9 cellular contexts compared by ENCODE assay signal in genomic region chr12:6699259-6699988, GRCh38. TPM values are rescaled to one million over a fixed set of nuclear protein-coding genes. Genes with fewer than 3 reads are reported as not detected.
DNase-seq lines count a peak whose midpoint lies in the region; ATAC-seq, FAIRE-seq and TF ChIP-seq lines count a peak whose summit lies in the region.
"Had no signal": no experiment of that assay in that cellular context is flagged by ENCODE, and none has a peak within 500 bp of the region (broad histone marks: within the 10 kb centered on the region; RNA-seq: fewer than 3 reads in every experiment).

No MANE protein-coding gene starts in this region.

- TF ChIP-seq CTCF in MCF 10A (IDR thresholded peaks at IDR 0.05; ENCODE audit: unreplicated experiment) (no peak), mammary epithelial cell (conservative IDR thresholded peaks at IDR 0.05 in 1 of 2, IDR thresholded peaks at IDR 0.05 in 1 of 2; ENCODE audit: extremely low read depth in 1 of 2, insufficient read depth in 1 of 2, low read depth in 1 of 2, low read length in 2 of 2) (no peak), astrocyte (IDR thresholded peaks at IDR 0.05; ENCODE audit: insufficient read depth, low read depth, low read length) (no peak), kidney epithelial cell (IDR thresholded peaks at IDR 0.05; ENCODE audit: insufficient read depth, low read length, poor library complexity, severe bottlenecking) (no peak)

- peaks cover 4% of the 10 kb centered on the region for H3K4me1 ChIP-seq in mammary epithelial cell (ENCODE audit: insufficient read depth, low read length)
- peaks cover 5% of the 10 kb centered on the region for H3K4me1 ChIP-seq in astrocyte (ENCODE audit: insufficient read depth, low read length)
- H3K4me1 ChIP-seq in urinary bladder (ENCODE audit: insufficient read depth), result peaks cover 1% of the 10 kb centered on the region

- no peaks in the 10 kb centered on the region for H3K36me3 ChIP-seq in mammary epithelial cell (ENCODE audit: insufficient read depth, low read length)
- no peaks in the 10 kb centered on the region for H3K36me3 ChIP-seq in astrocyte (ENCODE audit: insufficient read depth, low read length)
- H3K36me3 ChIP-seq in kidney epithelial cell (ENCODE audit: control insufficient read depth, insufficient read depth, low read length), result no peaks in the 10 kb centered on the region
- no peaks in the 10 kb centered on the region for H3K36me3 ChIP-seq in urinary bladder (ENCODE audit: insufficient read depth)

- H3K9ac ChIP-seq in mammary epithelial cell (ENCODE audit: insufficient read depth, low read length), result no peak overlapping the region
- peak overlapping the region; percentile 67 for H3K9ac ChIP-seq in astrocyte (ENCODE audit: low read length)

- H3K9me3 Mint-ChIP-seq in MCF 10A (ENCODE audit: unreplicated experiment) (no peaks in the 10 kb centered on the region), astrocyte (ENCODE audit: unreplicated experiment) (no peaks in the 10 kb centered on the region)

- peaks cover 21% of the 10 kb centered on the region for H3K27me3 ChIP-seq in mammary epithelial cell (ENCODE audit: insufficient read depth, low read length)
- H3K27me3 ChIP-seq in astrocyte (ENCODE audit: insufficient read depth, low read length), result peaks cover 26% of the 10 kb centered on the region
- H3K27me3 ChIP-seq in kidney epithelial cell (ENCODE audit: control insufficient read depth, insufficient read depth, low read length), result peaks cover 23% of the 10 kb centered on the region

- no peak overlapping the region for H3K4me3 ChIP-seq in mammary epithelial cell (replicated peaks in 1 of 3; ENCODE audit: insufficient read depth in 1 of 3, low read depth in 2 of 3, low read length in 3 of 3)
- peak overlapping the region; percentile 57 for H3K4me3 ChIP-seq in astrocyte (ENCODE audit: insufficient read depth, low read depth, low read length)
- H3K4me3 ChIP-seq in kidney epithelial cell (ENCODE audit: low read depth, low read length), result peak overlapping the region; percentile 78
- peak overlapping the region; percentile 71 for H3K4me3 ChIP-seq in urinary bladder (ENCODE audit: low read depth, low read length)

- BruUV-seq in MCF 10A (replicated peaks; lab: Mats Ljungman, UMichigan) (no TSS peak), mammary epithelial cell (replicated peaks; lab: Mats Ljungman, UMichigan) (no TSS peak)

- no peak for FAIRE-seq in astrocyte (lab: Jason Lieb, UNC)

- H2AFZ ChIP-seq in mammary epithelial cell (ENCODE audit: low read depth, low read length) (no peak overlapping the region), astrocyte (ENCODE audit: low read depth, low read length) (peak overlapping the region; percentile 77)

- no peak overlapping the region for H3K27ac ChIP-seq in mammary epithelial cell (ENCODE audit: insufficient read depth, low read depth, low read length)
- H3K27ac ChIP-seq in astrocyte (ENCODE audit: low read depth, low read length), result no peak overlapping the region
- H3K27ac ChIP-seq in urinary bladder (ENCODE audit: low read depth), result no peak overlapping the region

- dilution Hi-C loops in mammary epithelial cell (cut with HindIII; ENCODE audit: low sequenced_read_pairs), result no loop called here

- H3K9me3 ChIP-seq in mammary epithelial cell (replicated peaks; ENCODE audit: insufficient read depth, low read length) (no peaks in the 10 kb centered on the region), astrocyte (ENCODE audit: insufficient read depth, low read depth, low read length) (no peaks in the 10 kb centered on the region)

- H4K20me1 ChIP-seq in mammary epithelial cell (ENCODE audit: insufficient read depth, low read length) (no peaks in the 10 kb centered on the region), astrocyte (ENCODE audit: insufficient read depth, low read length) (no peaks in the 10 kb centered on the region)

- H3K27ac Mint-ChIP-seq in MCF 10A (ENCODE audit: low read depth, unreplicated experiment) (no peak overlapping the region), astrocyte (ENCODE audit: unreplicated experiment) (peak overlapping the region; percentile 70)

- peak overlapping the region; percentile 57 for H3K4me3 Mint-ChIP-seq in MCF 10A (ENCODE audit: unreplicated experiment)
- peak overlapping the region; percentile 84 for H3K4me3 Mint-ChIP-seq in astrocyte (ENCODE audit: unreplicated experiment)

- no peak overlapping the region for H3K4me2 ChIP-seq in mammary epithelial cell (ENCODE audit: insufficient read depth, low read depth, low read length)
- H3K4me2 ChIP-seq in astrocyte (ENCODE audit: low read length), result peak overlapping the region; percentile 86

- in situ Hi-C loops in mammary epithelial cell (cut with MboI; ENCODE audit: low sequenced_read_pairs in 2 of 2), result no loop called here

- POLR2A ChIA-PET in MCF 10A (lab: Yijun Ruan, JAX), result interaction anchor here (1.3 kb wide), 1 partner anchor 24 kb away, joined by 5 read pairs; the partner anchor contains the start of gene COPS7A

- ATAC-seq in GM18861 (IDR thresholded peaks at IDR 0.05; ENCODE audit: unreplicated experiment) (no peak), GM18909 (IDR thresholded peaks at IDR 0.05; ENCODE audit: poor library complexity, unreplicated experiment) (no peak)

- H3K36me3 Mint-ChIP-seq in MCF 10A (ENCODE audit: insufficient read depth, unreplicated experiment), result no peaks in the 10 kb centered on the region
- no peaks in the 10 kb centered on the region for H3K36me3 Mint-ChIP-seq in astrocyte (ENCODE audit: low read depth, unreplicated experiment)

- intact Hi-C loops in MCF 10A (cut with micrococcal nuclease) (loop anchor here (5.0 kb wide), 1 partner anchor 137 kb away; no protein-coding TSS in a partner anchor), mammary epithelial cell (cut with micrococcal nuclease) (no loop called here)

- H3K27me3 Mint-ChIP-seq in MCF 10A (ENCODE audit: insufficient read depth, unreplicated experiment) (peaks cover 71% of the 10 kb centered on the region), astrocyte (ENCODE audit: low read depth, unreplicated experiment) (peaks cover 34% of the 10 kb centered on the region)

- peaks cover 8% of the 10 kb centered on the region for H3K4me1 Mint-ChIP-seq in MCF 10A (ENCODE audit: insufficient read depth, unreplicated experiment)
- H3K4me1 Mint-ChIP-seq in astrocyte (ENCODE audit: low read depth, unreplicated experiment), result peaks cover 20% of the 10 kb centered on the region

- CTCF ChIA-PET in MCF 10A (lab: Yijun Ruan, JAX) (interaction anchor here (0.7 to 1.1 kb wide), 2 partner anchors 10 to 64 kb away, joined by 3 to 5 read pairs; partner anchors contain the start of gene ZNF384), mammary epithelial cell (lab: Charles Lee; ENCODE audit: low non-redundant PET) (no interaction called here)

- DNase-seq in MCF 10A (ENCODE audit: unreplicated experiment) (no peak), mammary epithelial cell (no peak), astrocyte (ENCODE audit: low read depth) (no peak), kidney epithelial cell (ENCODE audit: low read depth) (no peak), occipital lobe (lab: John Stamatoyannopoulos, UW) (no peak)
- DNase-seq: effector CD8-positive, alpha-beta T cell had no signal

- H3K79me2 ChIP-seq in mammary epithelial cell (ENCODE audit: insufficient read depth, low read length), result no peaks in the 10 kb centered on the region
- no peaks in the 10 kb centered on the region for H3K79me2 ChIP-seq in astrocyte (ENCODE audit: insufficient read depth, low read length)

- 71% methylated on average over 9 of the region's 16 CpGs for WGBS in mammary epithelial cell (ENCODE audit: low coverage, missing lambda C conversion rate)
- 26% methylated on average over 16 of the region's 16 CpGs for WGBS in urinary bladder

RNA-seq across cellular contexts. Expression of gene PIANP, which starts 1.2 kb away (rescaled TPM):
- total RNA-seq in MCF 10A (2022) (not detected in 2 replicates), mammary epithelial cell (not detected), astrocyte (3.1 and 3.6 TPM in 2 replicates), kidney epithelial cell (0.07 and 0.13 TPM in 2 replicates), urinary bladder (1.1 TPM), occipital lobe (1.2 TPM)
- polyA plus RNA-seq in mammary epithelial cell (not detected), urinary bladder (11.4 TPM)
- polyA minus RNA-seq in mammary epithelial cell, result not detected

RNA-seq across cellular contexts. Expression of gene ZNF384, which starts 10.2 kb away (rescaled TPM):
- 62.8 and 70.8 TPM in 2 replicates for total RNA-seq in MCF 10A (2022)
- 10 to 100 TPM; 12.8 to 45.0 TPM for total RNA-seq in mammary epithelial cell
- 40.9 TPM for polyA plus RNA-seq in mammary epithelial cell
- 20.6 TPM for polyA minus RNA-seq in mammary epithelial cell
- 48.9 and 50.6 TPM in 2 replicates for total RNA-seq in astrocyte
- 34.0 and 36.6 TPM in 2 replicates for total RNA-seq in kidney epithelial cell
- total RNA-seq in urinary bladder, result 19.9 TPM
- 49.0 TPM for polyA plus RNA-seq in urinary bladder
- 15.1 TPM for total RNA-seq in occipital lobe

RNA-seq across cellular contexts. Expression of gene COPS7A, which starts 24.4 kb away (rescaled TPM):
- total RNA-seq in MCF 10A (2022), result 55.5 and 61.3 TPM in 2 replicates
- total RNA-seq in mammary epithelial cell, result 10 to 100 TPM; 54.2 to 57.2 TPM
- polyA plus RNA-seq in mammary epithelial cell, result 96.9 TPM
- 48.0 TPM for polyA minus RNA-seq in mammary epithelial cell
- 47.3 and 51.5 TPM in 2 replicates for total RNA-seq in astrocyte
- total RNA-seq in kidney epithelial cell, result 65.2 and 69.1 TPM in 2 replicates
- 35.6 TPM for total RNA-seq in urinary bladder
- polyA plus RNA-seq in urinary bladder, result 88.2 TPM
- 37.1 TPM for total RNA-seq in occipital lobe

RNA-seq across cellular contexts. Expression of gene ING4, which starts 36.5 kb away (rescaled TPM):
- total RNA-seq in MCF 10A (2022) (15.2 and 16.1 TPM in 2 replicates), mammary epithelial cell (10 to 100 TPM; 14.8 to 34.8 TPM), astrocyte (30.9 and 34.8 TPM in 2 replicates), kidney epithelial cell (31.8 and 34.1 TPM in 2 replicates), urinary bladder (66.2 TPM), occipital lobe (65.0 TPM)
- polyA plus RNA-seq in mammary epithelial cell (20.3 TPM), urinary bladder (66.4 TPM)
- polyA minus RNA-seq in mammary epithelial cell, result 40.3 TPM

RNA-seq across cellular contexts. Expression of gene ACRBP, which starts 52.2 kb away (rescaled TPM):
- total RNA-seq in MCF 10A (2022) (0.30 and 2.5 TPM in 2 replicates), mammary epithelial cell (not detected), astrocyte (0.54 and 0.60 TPM in 2 replicates), kidney epithelial cell (0.75 and 0.89 TPM in 2 replicates), urinary bladder (1.1 TPM), occipital lobe (0.62 TPM)
- polyA plus RNA-seq in mammary epithelial cell (not detected), urinary bladder (1.0 TPM)
- not detected for polyA minus RNA-seq in mammary epithelial cell

Comparison
In these comparisons a context has a peak if more than half of its experiments do, and no peak if none do; other contexts are left out.
1. H3K4me3 ChIP-seq: peak in astrocyte (single experiment), kidney epithelial cell (single experiment) and urinary bladder (single experiment); none in mammary epithelial cell (0 of 3).